ENCODE assay signal across 8 cellular contexts in genomic region chr7:12496901-12497674, GRCh38.
DNase-seq lines count a peak whose midpoint lies in the region; TF ChIP-seq lines count a peak whose summit lies in the region.
"Not testable (repeated sequence)": the region's sequence is repeated elsewhere in the genome, so short reads cannot be mapped to it uniquely, and the experiment has no call there.

No MANE protein-coding gene starts in this region.

- TF ChIP-seq CTCF in GM10248 (IDR thresholded peaks at IDR 0.05; ENCODE audit: control extremely low read depth, extremely low read depth, low read depth, missing control alignments) = peak; percentile 38
- TF ChIP-seq CTCF in brain (conservative IDR thresholded peaks at IDR 0.05) = peak; percentile 69
- peak; percentile 46 to 63 (median 49) for TF ChIP-seq CTCF in nephron (IDR thresholded peaks at IDR 0.05; ENCODE audit: unreplicated experiment in 3 of 3)

- not testable (repeated sequence) for H3K9me3 Mint-ChIP-seq in brain, nephron

- POLR2A ChIA-PET in GM10248 (lab: Yijun Ruan, JAX) = not testable (repeated sequence)

- not testable (repeated sequence) for H3K27ac ChIP-seq in ACC112 (ENCODE audit: low read depth, low read length)

- not testable (repeated sequence) for H3K36me3 Mint-ChIP-seq in brain; nephron (ENCODE audit: low read depth)

- H3K4me1 Mint-ChIP-seq in brain, nephron: not testable (repeated sequence)

- not testable (repeated sequence) for H3K36me3 ChIP-seq in ACC112 (ENCODE audit: insufficient read depth, low read length)

- H3K27me3 ChIP-seq in ACC112 (ENCODE audit: insufficient read depth, low read length) = not testable (repeated sequence)

- not testable (repeated sequence) for H3K27me3 Mint-ChIP-seq in brain; nephron (ENCODE audit: low read depth)

- H3K79me2 ChIP-seq in ACC112 (ENCODE audit: control insufficient read depth, insufficient read depth, low read length, unreplicated experiment) = not testable (repeated sequence)

- peak overlapping the region in 2 of 5 experiments; percentile 12 to 61 for H3K27ac Mint-ChIP-seq in brain
- peak overlapping the region in 2 of 3 experiments; percentile 37 to 51 for H3K27ac Mint-ChIP-seq in nephron

- not testable (repeated sequence) for H2AFZ ChIP-seq in ACC112 (ENCODE audit: low read length, unreplicated experiment)

- CTCF ChIA-PET in GM10248 (lab: Yijun Ruan, JAX) = interaction anchor here (4.8 kb wide), 1 partner anchor 39 kb away, joined by 34 read pairs; no protein-coding TSS in a partner anchor

- DNase-seq in GM10248 (ENCODE audit: extremely low spot score) (peak; percentile 33), KG1 (lab: John Stamatoyannopoulos, UW) (peak; percentile 22), NCI-H2196 (lab: John Stamatoyannopoulos, UW; ENCODE audit: unreplicated experiment) (peak; percentile 56), SIG-M5 treated with dmso at 0.1 percent for 504 hours (lab: John Stamatoyannopoulos, UW; ENCODE audit: unreplicated experiment) (peak; percentile 30), globus pallidus (ENCODE audit: low spot score) (peak; percentile 22)

- not testable (repeated sequence) for H3K4me1 ChIP-seq in ACC112 (ENCODE audit: control insufficient read depth, insufficient read depth, low read length, unreplicated experiment)

- H3K4me3 Mint-ChIP-seq in brain (peak overlapping the region in 3 of 5 experiments; percentile 28 to 45 (median 36)), nephron (peak overlapping the region; percentile 61 to 79 (median 69))

- H3K4me3 ChIP-seq in ACC112 (ENCODE audit: low read depth, low read length) = peak overlapping the region; percentile 40
